In the genomic region with DNA sequence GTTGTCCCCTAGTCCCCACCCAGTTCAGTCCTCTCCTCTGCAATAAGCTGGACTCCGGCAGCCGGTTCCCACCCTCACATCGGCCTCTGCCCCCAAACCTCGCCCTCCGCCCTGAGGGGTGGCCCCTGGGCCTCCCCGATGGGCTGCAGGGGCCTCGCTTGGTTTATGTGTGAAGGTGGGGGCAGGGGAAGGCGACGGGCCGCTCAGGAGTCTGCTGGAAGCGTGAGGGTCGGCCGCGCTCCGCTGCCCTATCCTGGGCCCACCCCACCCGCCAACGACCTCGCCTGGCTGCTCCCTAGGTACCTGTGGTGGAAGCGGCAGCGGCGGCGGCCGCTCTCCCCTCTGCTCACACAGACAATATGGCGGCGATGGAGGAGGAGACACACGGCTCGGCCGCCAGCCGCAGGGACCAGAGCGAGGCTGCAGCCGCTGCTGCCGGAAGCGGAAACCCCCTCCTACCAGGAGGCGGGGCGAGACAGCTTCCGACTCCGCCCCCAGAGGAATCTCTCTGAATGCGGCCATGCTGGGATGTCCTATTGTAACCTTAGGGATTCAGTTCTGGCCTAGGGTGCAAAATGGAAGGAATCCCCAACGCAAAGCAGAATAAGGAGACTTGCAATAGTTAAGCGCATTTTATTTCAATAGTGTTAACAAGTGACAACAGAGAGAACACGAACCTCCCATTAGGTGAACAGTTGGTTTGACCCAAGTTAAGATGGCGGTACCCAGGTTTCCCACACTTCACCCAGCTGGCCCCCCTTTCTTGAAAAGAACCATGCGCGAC, we compare ENCODE assay signal across 1 cellular context.
TF ChIP-seq lines count a peak whose summit lies in the region.

A gene (minus strand): TSS at position 422 of the 784 bp plus-strand sequence. CDS start 35,239 bp downstream, outside the sequence.

TF ChIP-seq in WTC11, 78 proteins besides CTCF, POLR2A, EP300 and RAD21 (continued from another document):
- TF ChIP-seq, protein P1, sequence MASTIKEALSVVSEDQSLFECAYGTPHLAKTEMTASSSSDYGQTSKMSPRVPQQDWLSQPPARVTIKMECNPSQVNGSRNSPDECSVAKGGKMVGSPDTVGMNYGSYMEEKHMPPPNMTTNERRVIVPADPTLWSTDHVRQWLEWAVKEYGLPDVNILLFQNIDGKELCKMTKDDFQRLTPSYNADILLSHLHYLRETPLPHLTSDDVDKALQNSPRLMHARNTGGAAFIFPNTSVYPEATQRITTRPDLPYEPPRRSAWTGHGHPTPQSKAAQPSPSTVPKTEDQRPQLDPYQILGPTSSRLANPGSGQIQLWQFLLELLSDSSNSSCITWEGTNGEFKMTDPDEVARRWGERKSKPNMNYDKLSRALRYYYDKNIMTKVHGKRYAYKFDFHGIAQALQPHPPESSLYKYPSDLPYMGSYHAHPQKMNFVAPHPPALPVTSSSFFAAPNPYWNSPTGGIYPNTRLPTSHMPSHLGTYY (CRISPR knock-in tag; IDR thresholded peaks at IDR 0.05), result no peak
- TF ChIP-seq ZNF263 (CRISPR knock-in tag; IDR thresholded peaks at IDR 0.05; ENCODE audit: low read depth) (no peak), GTF2I (CRISPR knock-in tag; conservative IDR thresholded peaks at IDR 0.05) (no peak), FOXP1 (CRISPR knock-in tag; IDR thresholded peaks at IDR 0.05; ENCODE audit: borderline replicate concordance) (peak; percentile 90; the same call in 1 of the 2 replicates), NFYB (CRISPR knock-in tag; conservative IDR thresholded peaks at IDR 0.05; ENCODE audit: low read depth) (no peak), CBFB (CRISPR knock-in tag; IDR thresholded peaks at IDR 0.05; ENCODE audit: low read depth) (peak; percentile 86; the same call in 1 of the 2 replicates), GABPB1 (CRISPR knock-in tag; IDR thresholded peaks at IDR 0.05) (peak; percentile 78), ELF4 (CRISPR knock-in tag; IDR thresholded peaks at IDR 0.05; ENCODE audit: low read depth) (no peak), RELA (CRISPR knock-in tag; IDR thresholded peaks at IDR 0.05; ENCODE audit: borderline replicate concordance) (no peak), TCF7 (CRISPR knock-in tag; IDR thresholded peaks at IDR 0.05; ENCODE audit: low read depth) (no peak), SP1 (CRISPR knock-in tag; conservative IDR thresholded peaks at IDR 0.05) (peak; percentile 100), FOXJ3 (CRISPR knock-in tag; IDR thresholded peaks at IDR 0.05; ENCODE audit: borderline replicate concordance) (no peak), ZNF317 (CRISPR knock-in tag; IDR thresholded peaks at IDR 0.05; ENCODE audit: borderline replicate concordance, low read depth) (no peak), KAT7 (CRISPR knock-in tag; IDR thresholded peaks at IDR 0.05; ENCODE audit: borderline replicate concordance) (no peak), ZNF416 (CRISPR knock-in tag; IDR thresholded peaks at IDR 0.05) (no peak), ZNF671 (CRISPR knock-in tag; IDR thresholded peaks at IDR 0.05) (no peak)
- TF ChIP-seq, protein P2, sequence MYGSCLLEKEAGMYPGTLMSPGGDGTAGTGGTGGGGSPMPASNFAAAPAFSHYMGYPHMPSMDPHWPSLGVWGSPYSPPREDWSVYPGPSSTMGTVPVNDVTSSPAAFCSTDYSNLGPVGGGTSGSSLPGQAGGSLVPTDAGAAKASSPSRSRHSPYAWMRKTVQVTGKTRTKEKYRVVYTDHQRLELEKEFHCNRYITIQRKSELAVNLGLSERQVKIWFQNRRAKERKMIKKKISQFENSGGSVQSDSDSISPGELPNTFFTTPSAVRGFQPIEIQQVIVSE (CRISPR knock-in tag; IDR thresholded peaks at IDR 0.05; ENCODE audit: borderline replicate concordance), result no peak
- TF ChIP-seq, protein P3, sequence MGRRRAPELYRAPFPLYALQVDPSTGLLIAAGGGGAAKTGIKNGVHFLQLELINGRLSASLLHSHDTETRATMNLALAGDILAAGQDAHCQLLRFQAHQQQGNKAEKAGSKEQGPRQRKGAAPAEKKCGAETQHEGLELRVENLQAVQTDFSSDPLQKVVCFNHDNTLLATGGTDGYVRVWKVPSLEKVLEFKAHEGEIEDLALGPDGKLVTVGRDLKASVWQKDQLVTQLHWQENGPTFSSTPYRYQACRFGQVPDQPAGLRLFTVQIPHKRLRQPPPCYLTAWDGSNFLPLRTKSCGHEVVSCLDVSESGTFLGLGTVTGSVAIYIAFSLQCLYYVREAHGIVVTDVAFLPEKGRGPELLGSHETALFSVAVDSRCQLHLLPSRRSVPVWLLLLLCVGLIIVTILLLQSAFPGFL (CRISPR knock-in tag; IDR thresholded peaks at IDR 0.05; ENCODE audit: borderline replicate concordance), result no peak
- TF ChIP-seq, protein P4, sequence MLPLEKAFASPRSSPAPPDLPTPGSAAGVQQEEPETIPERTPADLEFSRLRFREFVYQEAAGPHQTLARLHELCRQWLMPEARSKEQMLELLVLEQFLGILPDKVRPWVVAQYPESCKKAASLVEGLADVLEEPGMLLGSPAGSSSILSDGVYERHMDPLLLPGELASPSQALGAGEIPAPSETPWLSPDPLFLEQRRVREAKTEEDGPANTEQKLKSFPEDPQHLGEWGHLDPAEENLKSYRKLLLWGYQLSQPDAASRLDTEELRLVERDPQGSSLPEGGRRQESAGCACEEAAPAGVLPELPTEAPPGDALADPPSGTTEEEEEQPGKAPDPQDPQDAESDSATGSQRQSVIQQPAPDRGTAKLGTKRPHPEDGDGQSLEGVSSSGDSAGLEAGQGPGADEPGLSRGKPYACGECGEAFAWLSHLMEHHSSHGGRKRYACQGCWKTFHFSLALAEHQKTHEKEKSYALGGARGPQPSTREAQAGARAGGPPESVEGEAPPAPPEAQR (CRISPR knock-in tag; IDR thresholded peaks at IDR 0.05), result no peak
- TF ChIP-seq, protein P5, sequence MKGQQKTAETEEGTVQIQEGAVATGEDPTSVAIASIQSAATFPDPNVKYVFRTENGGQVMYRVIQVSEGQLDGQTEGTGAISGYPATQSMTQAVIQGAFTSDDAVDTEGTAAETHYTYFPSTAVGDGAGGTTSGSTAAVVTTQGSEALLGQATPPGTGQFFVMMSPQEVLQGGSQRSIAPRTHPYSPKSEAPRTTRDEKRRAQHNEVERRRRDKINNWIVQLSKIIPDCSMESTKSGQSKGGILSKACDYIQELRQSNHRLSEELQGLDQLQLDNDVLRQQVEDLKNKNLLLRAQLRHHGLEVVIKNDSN (CRISPR knock-in tag; IDR thresholded peaks at IDR 0.05), result no peak
- TF ChIP-seq, protein P6, sequence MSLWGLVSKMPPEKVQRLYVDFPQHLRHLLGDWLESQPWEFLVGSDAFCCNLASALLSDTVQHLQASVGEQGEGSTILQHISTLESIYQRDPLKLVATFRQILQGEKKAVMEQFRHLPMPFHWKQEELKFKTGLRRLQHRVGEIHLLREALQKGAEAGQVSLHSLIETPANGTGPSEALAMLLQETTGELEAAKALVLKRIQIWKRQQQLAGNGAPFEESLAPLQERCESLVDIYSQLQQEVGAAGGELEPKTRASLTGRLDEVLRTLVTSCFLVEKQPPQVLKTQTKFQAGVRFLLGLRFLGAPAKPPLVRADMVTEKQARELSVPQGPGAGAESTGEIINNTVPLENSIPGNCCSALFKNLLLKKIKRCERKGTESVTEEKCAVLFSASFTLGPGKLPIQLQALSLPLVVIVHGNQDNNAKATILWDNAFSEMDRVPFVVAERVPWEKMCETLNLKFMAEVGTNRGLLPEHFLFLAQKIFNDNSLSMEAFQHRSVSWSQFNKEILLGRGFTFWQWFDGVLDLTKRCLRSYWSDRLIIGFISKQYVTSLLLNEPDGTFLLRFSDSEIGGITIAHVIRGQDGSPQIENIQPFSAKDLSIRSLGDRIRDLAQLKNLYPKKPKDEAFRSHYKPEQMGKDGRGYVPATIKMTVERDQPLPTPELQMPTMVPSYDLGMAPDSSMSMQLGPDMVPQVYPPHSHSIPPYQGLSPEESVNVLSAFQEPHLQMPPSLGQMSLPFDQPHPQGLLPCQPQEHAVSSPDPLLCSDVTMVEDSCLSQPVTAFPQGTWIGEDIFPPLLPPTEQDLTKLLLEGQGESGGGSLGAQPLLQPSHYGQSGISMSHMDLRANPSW (CRISPR knock-in tag; conservative IDR thresholded peaks at IDR 0.05; ENCODE audit: low read depth), result no peak
- TF ChIP-seq, protein P7, sequence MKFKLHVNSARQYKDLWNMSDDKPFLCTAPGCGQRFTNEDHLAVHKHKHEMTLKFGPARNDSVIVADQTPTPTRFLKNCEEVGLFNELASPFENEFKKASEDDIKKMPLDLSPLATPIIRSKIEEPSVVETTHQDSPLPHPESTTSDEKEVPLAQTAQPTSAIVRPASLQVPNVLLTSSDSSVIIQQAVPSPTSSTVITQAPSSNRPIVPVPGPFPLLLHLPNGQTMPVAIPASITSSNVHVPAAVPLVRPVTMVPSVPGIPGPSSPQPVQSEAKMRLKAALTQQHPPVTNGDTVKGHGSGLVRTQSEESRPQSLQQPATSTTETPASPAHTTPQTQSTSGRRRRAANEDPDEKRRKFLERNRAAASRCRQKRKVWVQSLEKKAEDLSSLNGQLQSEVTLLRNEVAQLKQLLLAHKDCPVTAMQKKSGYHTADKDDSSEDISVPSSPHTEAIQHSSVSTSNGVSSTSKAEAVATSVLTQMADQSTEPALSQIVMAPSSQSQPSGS (CRISPR knock-in tag; IDR thresholded peaks at IDR 0.05; ENCODE audit: borderline replicate concordance, low read depth), result no peak
- TF ChIP-seq, protein P8, sequence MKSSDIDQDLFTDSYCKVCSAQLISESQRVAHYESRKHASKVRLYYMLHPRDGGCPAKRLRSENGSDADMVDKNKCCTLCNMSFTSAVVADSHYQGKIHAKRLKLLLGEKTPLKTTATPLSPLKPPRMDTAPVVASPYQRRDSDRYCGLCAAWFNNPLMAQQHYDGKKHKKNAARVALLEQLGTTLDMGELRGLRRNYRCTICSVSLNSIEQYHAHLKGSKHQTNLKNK (CRISPR knock-in tag; IDR thresholded peaks at IDR 0.05), result no peak
- TF ChIP-seq, protein P9, sequence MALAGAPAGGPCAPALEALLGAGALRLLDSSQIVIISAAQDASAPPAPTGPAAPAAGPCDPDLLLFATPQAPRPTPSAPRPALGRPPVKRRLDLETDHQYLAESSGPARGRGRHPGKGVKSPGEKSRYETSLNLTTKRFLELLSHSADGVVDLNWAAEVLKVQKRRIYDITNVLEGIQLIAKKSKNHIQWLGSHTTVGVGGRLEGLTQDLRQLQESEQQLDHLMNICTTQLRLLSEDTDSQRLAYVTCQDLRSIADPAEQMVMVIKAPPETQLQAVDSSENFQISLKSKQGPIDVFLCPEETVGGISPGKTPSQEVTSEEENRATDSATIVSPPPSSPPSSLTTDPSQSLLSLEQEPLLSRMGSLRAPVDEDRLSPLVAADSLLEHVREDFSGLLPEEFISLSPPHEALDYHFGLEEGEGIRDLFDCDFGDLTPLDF (CRISPR knock-in tag; IDR thresholded peaks at IDR 0.05), result no peak
- TF ChIP-seq, protein P10, sequence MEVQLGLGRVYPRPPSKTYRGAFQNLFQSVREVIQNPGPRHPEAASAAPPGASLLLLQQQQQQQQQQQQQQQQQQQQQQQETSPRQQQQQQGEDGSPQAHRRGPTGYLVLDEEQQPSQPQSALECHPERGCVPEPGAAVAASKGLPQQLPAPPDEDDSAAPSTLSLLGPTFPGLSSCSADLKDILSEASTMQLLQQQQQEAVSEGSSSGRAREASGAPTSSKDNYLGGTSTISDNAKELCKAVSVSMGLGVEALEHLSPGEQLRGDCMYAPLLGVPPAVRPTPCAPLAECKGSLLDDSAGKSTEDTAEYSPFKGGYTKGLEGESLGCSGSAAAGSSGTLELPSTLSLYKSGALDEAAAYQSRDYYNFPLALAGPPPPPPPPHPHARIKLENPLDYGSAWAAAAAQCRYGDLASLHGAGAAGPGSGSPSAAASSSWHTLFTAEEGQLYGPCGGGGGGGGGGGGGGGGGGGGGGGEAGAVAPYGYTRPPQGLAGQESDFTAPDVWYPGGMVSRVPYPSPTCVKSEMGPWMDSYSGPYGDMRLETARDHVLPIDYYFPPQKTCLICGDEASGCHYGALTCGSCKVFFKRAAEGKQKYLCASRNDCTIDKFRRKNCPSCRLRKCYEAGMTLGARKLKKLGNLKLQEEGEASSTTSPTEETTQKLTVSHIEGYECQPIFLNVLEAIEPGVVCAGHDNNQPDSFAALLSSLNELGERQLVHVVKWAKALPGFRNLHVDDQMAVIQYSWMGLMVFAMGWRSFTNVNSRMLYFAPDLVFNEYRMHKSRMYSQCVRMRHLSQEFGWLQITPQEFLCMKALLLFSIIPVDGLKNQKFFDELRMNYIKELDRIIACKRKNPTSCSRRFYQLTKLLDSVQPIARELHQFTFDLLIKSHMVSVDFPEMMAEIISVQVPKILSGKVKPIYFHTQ (CRISPR knock-in tag; IDR thresholded peaks at IDR 0.05), result no peak
